In the genomic region with DNA sequence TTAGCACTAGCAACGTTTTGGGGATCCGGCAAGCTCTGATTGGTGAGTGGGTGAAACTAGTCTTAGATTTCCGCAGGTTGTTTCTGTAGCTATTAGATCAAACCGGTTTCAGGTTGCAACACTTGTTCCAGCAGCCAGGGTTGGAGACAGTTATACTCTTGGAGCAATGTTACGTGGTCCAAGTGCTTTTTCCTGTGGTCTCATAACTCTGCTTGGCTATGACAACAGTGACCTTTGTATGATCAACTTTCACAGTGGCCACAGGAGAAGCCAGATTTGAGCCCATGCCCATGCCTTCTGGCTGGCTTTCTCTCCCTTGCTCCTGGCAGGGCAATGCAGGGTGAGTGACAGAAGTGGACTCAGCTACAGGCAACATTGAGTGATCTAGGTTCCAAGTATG, we compare ENCODE assay signal across 17 cellular contexts.
A peak's percentile ranks its signal among the peaks of the same experiment; 100 is the strongest.
DNase-seq lines count a peak whose midpoint lies in the region; ATAC-seq and TF ChIP-seq lines count a peak whose summit lies in the region.
"Had no signal": no experiment of that assay in that cellular context is flagged by ENCODE, and none has a peak within 500 bp of the region (broad histone marks: within the 10 kb centered on the region; RNA-seq: fewer than 3 reads in every experiment).

No MANE protein-coding gene starts in this region.

- peak overlapping the region; percentile 90 to 96 (median 94) for H3K27ac ChIP-seq in gastrocnemius medialis
- H3K27ac ChIP-seq: RWPE1, spleen had no signal

- peak overlapping the region in 1 of 6 donors; percentile 33 for H3K27ac Mint-ChIP-seq in immature natural killer cell

- H3K27me3 ChIP-seq in gastrocnemius medialis: no peaks in the 10 kb centered on the region

- H3K4me3 ChIP-seq in gastrocnemius medialis: peak overlapping the region in 3 of 4 donors; percentile 42 to 57 (median 46)

- DNase-seq in MV-4-11 (lab: John Stamatoyannopoulos, UW): peak; percentile 22
- peak; percentile 30 for DNase-seq in SK-MEL-5 (ENCODE audit: low read depth, low spot score)
- no peak for DNase-seq in immature natural killer cell
- DNase-seq in gastrocnemius medialis: peak; percentile 76 to 93
- no peak for DNase-seq in NCI-H2171 treated with DMSO at 0.1 percent for 48 hours (lab: John Stamatoyannopoulos, UW)
- DNase-seq in NCI-H2227 treated with DMSO at 0.1 percent for 48 hours (lab: John Stamatoyannopoulos, UW): no peak
- DNase-seq: activated CD4-positive, alpha-beta T cell treated with anti-CD3 and anti-CD28 coated beads, Interleukin-2, amount 10 ng/mL, durations not matched to agents 7 days and 5 days; activated CD8-positive, alpha-beta memory T cell treated with anti-CD3 and anti-CD28 coated beads, Interleukin-2, amount 50 U/mL, for 4 hours; activated naive CD4-positive, alpha-beta T cell treated with Interleukin-2 at 50 U/mL for 16 hours; AML-193; foreskin melanocyte; Karpas-422; naive B cell; spleen had no signal

- H3K4me1 Mint-ChIP-seq in immature natural killer cell: peaks cover 50 to 68% of the 10 kb centered on the region in 2 donors

- H3K27me3 Mint-ChIP-seq in immature natural killer cell (ENCODE audit: low read depth in 3 of 3): peaks cover 11 to 14% (median 11%) of the 10 kb centered on the region in 3 donors

- H3K36me3 Mint-ChIP-seq in immature natural killer cell: no peaks in the 10 kb centered on the region

- H3K9me3 Mint-ChIP-seq in immature natural killer cell: no peaks in the 10 kb centered on the region
- H3K9me3 Mint-ChIP-seq: activated CD4-positive, alpha-beta T cell treated with anti-CD3 and anti-CD28 coated beads, Interleukin-2, amount 10 ng/mL, durations not matched to agents 7 days and 5 days; naive B cell had no signal

- H3K36me3 ChIP-seq in gastrocnemius medialis: no peaks in the 10 kb centered on the region
- H3K36me3 ChIP-seq: spleen had no signal

- no peaks in the 10 kb centered on the region for H3K9me3 ChIP-seq in gastrocnemius medialis
- H3K9me3 ChIP-seq: spleen had no signal

- peaks cover 52 to 54% of the 10 kb centered on the region in 2 donors for H3K4me1 ChIP-seq in gastrocnemius medialis

- intact Hi-C loops in gastrocnemius medialis (cut with DNase I; ENCODE audit: low total_unique reads): loop anchor here (1.0 to 5.0 kb wide), 2 partner anchors 126 to 203 kb away; a partner anchor contains a TSS

- H3K4me3 Mint-ChIP-seq in immature natural killer cell: peak overlapping the region in 3 of 5 donors; percentile 41 to 93 (median 76)
- H3K4me3 Mint-ChIP-seq: activated CD4-positive, alpha-beta T cell treated with anti-CD3 and anti-CD28 coated beads, Interleukin-2, amount 10 ng/mL, durations not matched to agents 7 days and 5 days had no signal

- no peak for TF ChIP-seq POLR2A in gastrocnemius medialis (IDR thresholded peaks at IDR 0.05)

- in situ Hi-C loops in SK-MEL-5 (cut with HindIII; ENCODE audit: low pct_unique_long_range_greater_than_20kb, low sequenced_read_pairs) (no loop called here), gastrocnemius medialis (cut with MboI; ENCODE audit: low sequenced_read_pairs in 4 of 4) (no loop called here)

- no peak for TF ChIP-seq CTCF in gastrocnemius medialis (IDR thresholded peaks at IDR 0.05 in 4 of 5, conservative IDR thresholded peaks at IDR 0.05 in 1 of 5)

- ATAC-seq in gastrocnemius medialis (peak; percentile 78 to 87), GM19463 (IDR thresholded peaks at IDR 0.05; ENCODE audit: unreplicated experiment) (no peak), GM19397 (IDR thresholded peaks at IDR 0.05; ENCODE audit: unreplicated experiment) (no peak)

Comparison
In these comparisons a context has a peak if more than half of its experiments do, and no peak if none do; other contexts are left out.
1. DNase-seq: peak in MV-4-11 (single experiment), SK-MEL-5 (single experiment) and gastrocnemius medialis (2 of 2); none in immature natural killer cell (0 of 3), NCI-H2171 treated with DMSO at 0.1 percent for 48 hours (single experiment) and NCI-H2227 treated with DMSO at 0.1 percent for 48 hours (single experiment).
2. ATAC-seq: peak in gastrocnemius medialis (2 of 2); none in GM19463 (single experiment) and GM19397 (single experiment).